1 cellular context compared by ENCODE assay signal in the genomic region with DNA sequence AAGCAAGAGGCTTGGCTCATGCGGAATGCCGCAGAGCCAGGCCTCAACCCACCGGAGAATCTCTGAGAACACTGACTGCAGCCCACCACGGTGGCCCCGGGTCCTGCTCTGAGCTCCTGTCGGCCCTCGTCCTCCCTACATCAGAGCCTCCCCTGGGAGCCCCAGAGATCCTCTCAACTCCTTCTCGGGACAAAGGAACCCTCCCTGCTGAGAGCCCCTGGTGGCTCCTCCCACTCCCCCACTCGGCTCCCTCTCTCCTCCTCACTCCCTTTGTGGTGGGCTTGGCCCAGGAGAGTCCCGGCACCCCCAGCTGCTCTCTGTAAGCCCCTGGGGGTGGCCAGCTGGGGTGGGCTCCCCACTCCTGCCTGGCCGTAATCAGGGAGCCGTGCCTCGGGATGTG.
TF ChIP-seq lines count a peak whose summit lies in the region.

No MANE protein-coding gene starts in this region.

TF ChIP-seq in GM12878, 131 proteins besides CTCF, POLR2A, EP300 and RAD21:
- TF ChIP-seq ZNF24 (IDR thresholded peaks at IDR 0.05) (no peak), SMARCA5 (IDR thresholded peaks at IDR 0.05) (no peak), FOXM1 (IDR thresholded peaks at IDR 0.05; ENCODE audit: low read depth, low read length) (no peak)
- TF ChIP-seq, protein P1, sequence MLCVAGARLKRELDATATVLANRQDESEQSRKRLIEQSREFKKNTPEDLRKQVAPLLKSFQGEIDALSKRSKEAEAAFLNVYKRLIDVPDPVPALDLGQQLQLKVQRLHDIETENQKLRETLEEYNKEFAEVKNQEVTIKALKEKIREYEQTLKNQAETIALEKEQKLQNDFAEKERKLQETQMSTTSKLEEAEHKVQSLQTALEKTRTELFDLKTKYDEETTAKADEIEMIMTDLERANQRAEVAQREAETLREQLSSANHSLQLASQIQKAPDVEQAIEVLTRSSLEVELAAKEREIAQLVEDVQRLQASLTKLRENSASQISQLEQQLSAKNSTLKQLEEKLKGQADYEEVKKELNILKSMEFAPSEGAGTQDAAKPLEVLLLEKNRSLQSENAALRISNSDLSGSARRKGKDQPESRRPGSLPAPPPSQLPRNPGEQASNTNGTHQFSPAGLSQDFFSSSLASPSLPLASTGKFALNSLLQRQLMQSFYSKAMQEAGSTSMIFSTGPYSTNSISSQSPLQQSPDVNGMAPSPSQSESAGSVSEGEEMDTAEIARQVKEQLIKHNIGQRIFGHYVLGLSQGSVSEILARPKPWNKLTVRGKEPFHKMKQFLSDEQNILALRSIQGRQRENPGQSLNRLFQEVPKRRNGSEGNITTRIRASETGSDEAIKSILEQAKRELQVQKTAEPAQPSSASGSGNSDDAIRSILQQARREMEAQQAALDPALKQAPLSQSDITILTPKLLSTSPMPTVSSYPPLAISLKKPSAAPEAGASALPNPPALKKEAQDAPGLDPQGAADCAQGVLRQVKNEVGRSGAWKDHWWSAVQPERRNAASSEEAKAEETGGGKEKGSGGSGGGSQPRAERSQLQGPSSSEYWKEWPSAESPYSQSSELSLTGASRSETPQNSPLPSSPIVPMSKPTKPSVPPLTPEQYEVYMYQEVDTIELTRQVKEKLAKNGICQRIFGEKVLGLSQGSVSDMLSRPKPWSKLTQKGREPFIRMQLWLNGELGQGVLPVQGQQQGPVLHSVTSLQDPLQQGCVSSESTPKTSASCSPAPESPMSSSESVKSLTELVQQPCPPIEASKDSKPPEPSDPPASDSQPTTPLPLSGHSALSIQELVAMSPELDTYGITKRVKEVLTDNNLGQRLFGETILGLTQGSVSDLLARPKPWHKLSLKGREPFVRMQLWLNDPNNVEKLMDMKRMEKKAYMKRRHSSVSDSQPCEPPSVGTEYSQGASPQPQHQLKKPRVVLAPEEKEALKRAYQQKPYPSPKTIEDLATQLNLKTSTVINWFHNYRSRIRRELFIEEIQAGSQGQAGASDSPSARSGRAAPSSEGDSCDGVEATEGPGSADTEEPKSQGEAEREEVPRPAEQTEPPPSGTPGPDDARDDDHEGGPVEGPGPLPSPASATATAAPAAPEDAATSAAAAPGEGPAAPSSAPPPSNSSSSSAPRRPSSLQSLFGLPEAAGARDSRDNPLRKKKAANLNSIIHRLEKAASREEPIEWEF (IDR thresholded peaks at IDR 0.05; ENCODE audit: insufficient replicate concordance, low read depth, low read length): no peak
- TF ChIP-seq, protein P2, sequence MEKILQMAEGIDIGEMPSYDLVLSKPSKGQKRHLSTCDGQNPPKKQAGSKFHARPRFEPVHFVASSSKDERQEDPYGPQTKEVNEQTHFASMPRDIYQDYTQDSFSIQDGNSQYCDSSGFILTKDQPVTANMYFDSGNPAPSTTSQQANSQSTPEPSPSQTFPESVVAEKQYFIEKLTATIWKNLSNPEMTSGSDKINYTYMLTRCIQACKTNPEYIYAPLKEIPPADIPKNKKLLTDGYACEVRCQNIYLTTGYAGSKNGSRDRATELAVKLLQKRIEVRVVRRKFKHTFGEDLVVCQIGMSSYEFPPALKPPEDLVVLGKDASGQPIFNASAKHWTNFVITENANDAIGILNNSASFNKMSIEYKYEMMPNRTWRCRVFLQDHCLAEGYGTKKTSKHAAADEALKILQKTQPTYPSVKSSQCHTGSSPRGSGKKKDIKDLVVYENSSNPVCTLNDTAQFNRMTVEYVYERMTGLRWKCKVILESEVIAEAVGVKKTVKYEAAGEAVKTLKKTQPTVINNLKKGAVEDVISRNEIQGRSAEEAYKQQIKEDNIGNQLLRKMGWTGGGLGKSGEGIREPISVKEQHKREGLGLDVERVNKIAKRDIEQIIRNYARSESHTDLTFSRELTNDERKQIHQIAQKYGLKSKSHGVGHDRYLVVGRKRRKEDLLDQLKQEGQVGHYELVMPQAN (conservative IDR thresholded peaks at IDR 0.05): no peak
- TF ChIP-seq, protein P3, sequence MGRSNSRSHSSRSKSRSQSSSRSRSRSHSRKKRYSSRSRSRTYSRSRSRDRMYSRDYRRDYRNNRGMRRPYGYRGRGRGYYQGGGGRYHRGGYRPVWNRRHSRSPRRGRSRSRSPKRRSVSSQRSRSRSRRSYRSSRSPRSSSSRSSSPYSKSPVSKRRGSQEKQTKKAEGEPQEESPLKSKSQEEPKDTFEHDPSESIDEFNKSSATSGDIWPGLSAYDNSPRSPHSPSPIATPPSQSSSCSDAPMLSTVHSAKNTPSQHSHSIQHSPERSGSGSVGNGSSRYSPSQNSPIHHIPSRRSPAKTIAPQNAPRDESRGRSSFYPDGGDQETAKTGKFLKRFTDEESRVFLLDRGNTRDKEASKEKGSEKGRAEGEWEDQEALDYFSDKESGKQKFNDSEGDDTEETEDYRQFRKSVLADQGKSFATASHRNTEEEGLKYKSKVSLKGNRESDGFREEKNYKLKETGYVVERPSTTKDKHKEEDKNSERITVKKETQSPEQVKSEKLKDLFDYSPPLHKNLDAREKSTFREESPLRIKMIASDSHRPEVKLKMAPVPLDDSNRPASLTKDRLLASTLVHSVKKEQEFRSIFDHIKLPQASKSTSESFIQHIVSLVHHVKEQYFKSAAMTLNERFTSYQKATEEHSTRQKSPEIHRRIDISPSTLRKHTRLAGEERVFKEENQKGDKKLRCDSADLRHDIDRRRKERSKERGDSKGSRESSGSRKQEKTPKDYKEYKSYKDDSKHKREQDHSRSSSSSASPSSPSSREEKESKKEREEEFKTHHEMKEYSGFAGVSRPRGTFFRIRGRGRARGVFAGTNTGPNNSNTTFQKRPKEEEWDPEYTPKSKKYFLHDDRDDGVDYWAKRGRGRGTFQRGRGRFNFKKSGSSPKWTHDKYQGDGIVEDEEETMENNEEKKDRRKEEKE (IDR thresholded peaks at IDR 0.05): no peak
- TF ChIP-seq, protein P4, sequence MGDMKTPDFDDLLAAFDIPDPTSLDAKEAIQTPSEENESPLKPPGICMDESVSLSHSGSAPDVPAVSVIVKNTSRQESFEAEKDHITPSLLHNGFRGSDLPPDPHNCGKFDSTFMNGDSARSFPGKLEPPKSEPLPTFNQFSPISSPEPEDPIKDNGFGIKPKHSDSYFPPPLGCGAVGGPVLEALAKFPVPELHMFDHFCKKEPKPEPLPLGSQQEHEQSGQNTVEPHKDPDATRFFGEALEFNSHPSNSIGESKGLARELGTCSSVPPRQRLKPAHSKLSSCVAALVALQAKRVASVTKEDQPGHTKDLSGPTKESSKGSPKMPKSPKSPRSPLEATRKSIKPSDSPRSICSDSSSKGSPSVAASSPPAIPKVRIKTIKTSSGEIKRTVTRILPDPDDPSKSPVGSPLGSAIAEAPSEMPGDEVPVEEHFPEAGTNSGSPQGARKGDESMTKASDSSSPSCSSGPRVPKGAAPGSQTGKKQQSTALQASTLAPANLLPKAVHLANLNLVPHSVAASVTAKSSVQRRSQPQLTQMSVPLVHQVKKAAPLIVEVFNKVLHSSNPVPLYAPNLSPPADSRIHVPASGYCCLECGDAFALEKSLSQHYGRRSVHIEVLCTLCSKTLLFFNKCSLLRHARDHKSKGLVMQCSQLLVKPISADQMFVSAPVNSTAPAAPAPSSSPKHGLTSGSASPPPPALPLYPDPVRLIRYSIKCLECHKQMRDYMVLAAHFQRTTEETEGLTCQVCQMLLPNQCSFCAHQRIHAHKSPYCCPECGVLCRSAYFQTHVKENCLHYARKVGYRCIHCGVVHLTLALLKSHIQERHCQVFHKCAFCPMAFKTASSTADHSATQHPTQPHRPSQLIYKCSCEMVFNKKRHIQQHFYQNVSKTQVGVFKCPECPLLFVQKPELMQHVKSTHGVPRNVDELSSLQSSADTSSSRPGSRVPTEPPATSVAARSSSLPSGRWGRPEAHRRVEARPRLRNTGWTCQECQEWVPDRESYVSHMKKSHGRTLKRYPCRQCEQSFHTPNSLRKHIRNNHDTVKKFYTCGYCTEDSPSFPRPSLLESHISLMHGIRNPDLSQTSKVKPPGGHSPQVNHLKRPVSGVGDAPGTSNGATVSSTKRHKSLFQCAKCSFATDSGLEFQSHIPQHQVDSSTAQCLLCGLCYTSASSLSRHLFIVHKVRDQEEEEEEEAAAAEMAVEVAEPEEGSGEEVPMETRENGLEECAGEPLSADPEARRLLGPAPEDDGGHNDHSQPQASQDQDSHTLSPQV (IDR thresholded peaks at IDR 0.05): no peak
